Comparison of ENCODE assay signal across 2 cellular contexts in genomic region chr19:11535792-11536595, GRCh38.
TF ChIP-seq lines count a peak whose summit lies in the region.

No MANE protein-coding gene starts in this region.

TF ChIP-seq in GM23338, 12 proteins besides CTCF, POLR2A, EP300 and RAD21:
- peak; percentile 99 for TF ChIP-seq CREB1 (CRISPR knock-in tag; IDR thresholded peaks at IDR 0.05; ENCODE audit: low read depth)
- no peak for TF ChIP-seq STAT1 (IDR thresholded peaks at IDR 0.05; ENCODE audit: unreplicated experiment)
- TF ChIP-seq EZH2 (IDR thresholded peaks at IDR 0.05; ENCODE audit: low read depth, unreplicated experiment): no peak
- TF ChIP-seq POLR2AphosphoS5 (IDR thresholded peaks at IDR 0.05; ENCODE audit: low read depth): peak; percentile 64; the same call in 1 of the 2 replicates
- TF ChIP-seq ZNF114 (CRISPR knock-in tag; IDR thresholded peaks at IDR 0.05): no peak

TF ChIP-seq in GM12878, 131 proteins besides CTCF, POLR2A, EP300 and RAD21 (continues in another document):
- TF ChIP-seq MYB (IDR thresholded peaks at IDR 0.05; ENCODE audit: borderline replicate concordance, low read depth, low read length): no peak
- no peak for TF ChIP-seq NFIC (IDR thresholded peaks at IDR 0.05; ENCODE audit: low read depth, low read length)
- TF ChIP-seq POU2F2 (IDR thresholded peaks at IDR 0.05; ENCODE audit: borderline replicate concordance, low read depth, low read length): no peak
- no peak for TF ChIP-seq ZZZ3 (IDR thresholded peaks at IDR 0.05; ENCODE audit: control insufficient read depth, insufficient read length, low read depth)
- no peak for TF ChIP-seq NFYA (IDR thresholded peaks at IDR 0.05; ENCODE audit: borderline replicate concordance, low read depth, low read length)
- TF ChIP-seq ZNF207 (IDR thresholded peaks at IDR 0.05; ENCODE audit: borderline replicate concordance): no peak
- 0 out of 2 replicates have a peak, but pooled peaks have one; percentile 37 for TF ChIP-seq ATF2 (IDR thresholded peaks at IDR 0.05; ENCODE audit: low read length)
- no peak for TF ChIP-seq IRF5 (IDR thresholded peaks at IDR 0.05; ENCODE audit: borderline replicate concordance)
- 0 out of 2 replicates have a peak, but pooled peaks have one; percentile 34 for TF ChIP-seq NR2C1 (IDR thresholded peaks at IDR 0.05)
- no peak for TF ChIP-seq ETV6 (conservative IDR thresholded peaks at IDR 0.05 in 1 of 2, IDR thresholded peaks at IDR 0.05 in 1 of 2; ENCODE audit: borderline replicate concordance in 1 of 2, low read depth in 1 of 2)
- no peak for TF ChIP-seq RELB (IDR thresholded peaks at IDR 0.05; ENCODE audit: low read depth)
- TF ChIP-seq TARDBP (IDR thresholded peaks at IDR 0.05; ENCODE audit: borderline replicate concordance): no peak
- TF ChIP-seq CHD1 (IDR thresholded peaks at IDR 0.05; ENCODE audit: low read depth, low read length): no peak
- TF ChIP-seq RCOR1 (conservative IDR thresholded peaks at IDR 0.05; ENCODE audit: low read depth, low read length): peak; percentile 64; the same call in 1 of the 2 replicates
- no peak for TF ChIP-seq NR2C2 (IDR thresholded peaks at IDR 0.05; ENCODE audit: borderline replicate concordance, control insufficient read depth, insufficient read length, low read depth)
- peak; percentile 65; the same call in 1 of the 2 replicates for TF ChIP-seq LARP7 (IDR thresholded peaks at IDR 0.05)
- no peak for TF ChIP-seq E4F1 (IDR thresholded peaks at IDR 0.05; ENCODE audit: borderline replicate concordance, partially characterized antibody)
- TF ChIP-seq HCFC1 (IDR thresholded peaks at IDR 0.05; ENCODE audit: low read length): peak; percentile 40; the same call in 1 of the 2 replicates
- TF ChIP-seq ZNF217 (IDR thresholded peaks at IDR 0.05): peak; percentile 97
- no peak for TF ChIP-seq SKIL (IDR thresholded peaks at IDR 0.05; ENCODE audit: low read depth, poor library complexity, severe bottlenecking)
- no peak for TF ChIP-seq USF2 (IDR thresholded peaks at IDR 0.05; ENCODE audit: borderline replicate concordance, low read depth, low read length)
- TF ChIP-seq SMARCA5 (IDR thresholded peaks at IDR 0.05): peak; percentile 79; the same call in 1 of the 2 replicates
- peak; percentile 84; the same call in 1 of the 2 replicates for TF ChIP-seq NBN (IDR thresholded peaks at IDR 0.05)
- TF ChIP-seq SPI1 (IDR thresholded peaks at IDR 0.05; ENCODE audit: borderline replicate concordance, insufficient read depth, low read depth, low read length): no peak
- TF ChIP-seq KAT2A (conservative IDR thresholded peaks at IDR 0.05; ENCODE audit: control insufficient read depth, low read depth, low read length): no peak
- TF ChIP-seq PRDM15 (CRISPR knock-in tag; IDR thresholded peaks at IDR 0.05): no peak
- TF ChIP-seq ZNF24 (IDR thresholded peaks at IDR 0.05): no peak; the same call in 1 of the 2 replicates
- TF ChIP-seq ZSCAN29 (IDR thresholded peaks at IDR 0.05): no peak
- TF ChIP-seq FOXK2 (IDR thresholded peaks at IDR 0.05): no peak
- TF ChIP-seq POLR2AphosphoS2 (IDR thresholded peaks at IDR 0.05; ENCODE audit: low read depth, low read length): no peak
- peak; percentile 35; the same call in 1 of the 2 replicates for TF ChIP-seq BRCA1 (IDR thresholded peaks at IDR 0.05; ENCODE audit: low read depth, low read length)
- peak; percentile 64 for TF ChIP-seq SP1 (IDR thresholded peaks at IDR 0.05; ENCODE audit: low read depth, low read length)
- TF ChIP-seq TCF7 (IDR thresholded peaks at IDR 0.05; ENCODE audit: borderline replicate concordance): no peak
- TF ChIP-seq ASH2L (IDR thresholded peaks at IDR 0.05; ENCODE audit: borderline replicate concordance, low read depth): no peak
- no peak for TF ChIP-seq CBX3 (IDR thresholded peaks at IDR 0.05; ENCODE audit: borderline replicate concordance, low read depth)
- TF ChIP-seq PAX5 (IDR thresholded peaks at IDR 0.05; ENCODE audit: borderline replicate concordance, low read depth, low read length): no peak
- TF ChIP-seq CHD4 (IDR thresholded peaks at IDR 0.05): no peak
- no peak for TF ChIP-seq ZNF592 (IDR thresholded peaks at IDR 0.05)
- no peak for TF ChIP-seq SMAD5 (IDR thresholded peaks at IDR 0.05; ENCODE audit: low read depth)
- TF ChIP-seq ESRRA (IDR thresholded peaks at IDR 0.05; ENCODE audit: low read length): no peak; the same call in 1 of the 2 replicates
- no peak for TF ChIP-seq RELA (IDR thresholded peaks at IDR 0.05; ENCODE audit: borderline replicate concordance, partially characterized antibody)
